Comparison of ENCODE assay signal across 11 cellular contexts in the genomic region with DNA sequence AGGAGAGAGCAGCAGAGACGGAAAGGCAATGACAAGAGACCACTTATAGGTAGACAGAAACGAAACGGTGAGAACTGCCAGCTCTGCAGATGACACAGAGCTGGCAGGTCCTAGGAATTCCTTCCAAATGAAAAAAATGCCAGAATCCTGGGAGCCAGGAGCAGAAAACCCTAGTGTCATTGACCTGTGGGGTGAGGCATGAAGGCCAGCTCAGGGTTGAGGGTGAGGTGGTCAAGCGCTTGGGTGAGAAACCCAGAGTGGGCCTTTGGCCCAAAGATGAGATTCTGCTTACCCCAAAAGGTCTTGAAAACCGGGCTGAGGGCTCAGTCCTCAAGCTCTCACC. TPM values are rescaled to one million over a fixed set of nuclear protein-coding genes. Genes with fewer than 3 reads are reported as not detected.
A peak's percentile ranks its signal among the peaks of the same experiment; 100 is the strongest.
DNase-seq lines count a peak whose midpoint lies in the region; ATAC-seq and TF ChIP-seq lines count a peak whose summit lies in the region.
"Had no signal": no experiment of that assay in that cellular context is flagged by ENCODE, and none has a peak within 500 bp of the region (broad histone marks: within the 10 kb centered on the region; RNA-seq: fewer than 3 reads in every experiment).

No MANE protein-coding gene starts in this region.

- H3K27ac Mint-ChIP-seq in activated B cell treated with CpG ODN at 0.5 μM for 24 hours (peak overlapping the region; percentile 16), endodermal cell (no peak overlapping the region)
- peak overlapping the region in 2 of 10 donors; percentile 38 to 83 for H3K27ac Mint-ChIP-seq in naive thymus-derived CD8-positive, alpha-beta T cell

- H3K27me3 Mint-ChIP-seq in activated B cell treated with CpG ODN at 0.5 μM for 24 hours: no peaks in the 10 kb centered on the region
- peaks cover 2 to 50% (median 29%) of the 10 kb centered on the region in 5 donors for H3K27me3 Mint-ChIP-seq in naive thymus-derived CD8-positive, alpha-beta T cell
- H3K27me3 Mint-ChIP-seq in endodermal cell (ENCODE audit: insufficient read depth): peaks cover 28% of the 10 kb centered on the region

- no peak for TF ChIP-seq CTCF in activated B cell treated with CpG ODN at 0.5 μM for 24 hours (IDR thresholded peaks at IDR 0.05)
- TF ChIP-seq CTCF in right atrium auricular region (IDR thresholded peaks at IDR 0.05): no peak
- no peak for TF ChIP-seq CTCF in endodermal cell (conservative IDR thresholded peaks at IDR 0.05)

- 76 to 80% methylated on average over 5 of the region's 5 CpGs for WGBS in endodermal cell (ENCODE audit: insufficient coverage in 1 of 2, insufficient read length in 1 of 2), 2 experiments

- CTCF ChIA-PET in activated B cell treated with CpG ODN at 0.5 μM for 24 hours (lab: Charles Lee): interaction anchor here (0.8 to 2.7 kb wide), 3 partner anchors 9 to 118 kb away, joined by 3 to 16 read pairs (median 3); a partner anchor contains a TSS

- H3K9ac ChIP-seq in skeletal muscle tissue (ENCODE audit: low read depth in 1 of 3, low read length in 3 of 3): no peak overlapping the region
- no peak overlapping the region for H3K9ac ChIP-seq in endodermal cell (ENCODE audit: extremely low read depth, low read length, poor library complexity, severe bottlenecking)

- H3K9me3 ChIP-seq in right atrium auricular region (no peaks in the 10 kb centered on the region), skeletal muscle tissue (ENCODE audit: control insufficient read depth in 3 of 3, low read length in 3 of 3) (no peaks in the 10 kb centered on the region), endodermal cell (ENCODE audit: control insufficient read depth, low read length) (no peaks in the 10 kb centered on the region)

- H3K4me1 Mint-ChIP-seq in activated B cell treated with CpG ODN at 0.5 μM for 24 hours (peaks cover 50% of the 10 kb centered on the region), endodermal cell (peaks cover 29% of the 10 kb centered on the region)
- peaks cover 7 to 32% (median 10%) of the 10 kb centered on the region in 4 donors for H3K4me1 Mint-ChIP-seq in naive thymus-derived CD8-positive, alpha-beta T cell

- intact Hi-C loops in activated B cell treated with CpG ODN at 0.5 μM for 24 hours (cut with micrococcal nuclease): loop anchor here (1.0 to 2.0 kb wide), 2 partner anchors 25 to 73 kb away; no protein-coding TSS in a partner anchor

- H3K27ac ChIP-seq in right atrium auricular region (peak overlapping the region; percentile 75 to 85), skeletal muscle tissue (ENCODE audit: low read depth, low read length) (peak overlapping the region; percentile 76), endodermal cell (ENCODE audit: low read depth, low read length) (no peak overlapping the region)

- H3K4me3 ChIP-seq in right atrium auricular region (no peak overlapping the region), skeletal muscle tissue (ENCODE audit: low read length in 3 of 3) (no peak overlapping the region), endodermal cell (ENCODE audit: low read length) (no peak overlapping the region)

- POLR2A ChIA-PET in activated B cell treated with CpG ODN at 0.5 μM for 24 hours (lab: Charles Lee): interaction anchor here (1.2 to 24.5 kb wide), 2 partner anchors 8 to 24 kb away, joined by 4 to 449 read pairs; no protein-coding TSS in a partner anchor
- POLR2A ChIA-PET in naive thymus-derived CD8-positive, alpha-beta T cell (lab: Charles Lee): no interaction called here

- peak; percentile 21 for ATAC-seq in activated B cell treated with CpG ODN at 0.5 μM for 24 hours (ENCODE audit: low read depth)
- no peak for ATAC-seq in naive thymus-derived CD8-positive, alpha-beta T cell

- H3K27me3 ChIP-seq in right atrium auricular region: no peaks in the 10 kb centered on the region
- H3K27me3 ChIP-seq in skeletal muscle tissue (ENCODE audit: control insufficient read depth in 3 of 3, insufficient read depth in 3 of 3, low read length in 3 of 3): no peaks in the 10 kb centered on the region
- peaks cover 24% of the 10 kb centered on the region for H3K27me3 ChIP-seq in endodermal cell (ENCODE audit: control insufficient read depth, insufficient read depth, low read length, poor library complexity, severe bottlenecking)

- H3K9me3 Mint-ChIP-seq in activated B cell treated with CpG ODN at 0.5 μM for 24 hours: no peaks in the 10 kb centered on the region
- no peaks in the 10 kb centered on the region for H3K9me3 Mint-ChIP-seq in naive thymus-derived CD8-positive, alpha-beta T cell
- H3K9me3 Mint-ChIP-seq in endodermal cell: no peaks in the 10 kb centered on the region

- H3K36me3 Mint-ChIP-seq in activated B cell treated with CpG ODN at 0.5 μM for 24 hours (ENCODE audit: low read depth) (peaks cover 47% of the 10 kb centered on the region), endodermal cell (ENCODE audit: low read depth) (peaks cover 60% of the 10 kb centered on the region)
- H3K36me3 Mint-ChIP-seq in naive thymus-derived CD8-positive, alpha-beta T cell: peaks cover 12 to 95% (median 80%) of the 10 kb centered on the region in 3 donors

- H3K36me3 ChIP-seq in right atrium auricular region: peaks cover 31% of the 10 kb centered on the region
- peaks cover 27 to 60% (median 37%) of the 10 kb centered on the region in 3 donors for H3K36me3 ChIP-seq in skeletal muscle tissue (ENCODE audit: control insufficient read depth in 3 of 3, insufficient read depth in 3 of 3, low read length in 3 of 3)
- peaks cover 86% of the 10 kb centered on the region for H3K36me3 ChIP-seq in endodermal cell (ENCODE audit: control insufficient read depth, insufficient read depth, low read length)

- H3K4me3 Mint-ChIP-seq in activated B cell treated with CpG ODN at 0.5 μM for 24 hours: peak overlapping the region; percentile 67
- H3K4me3 Mint-ChIP-seq in naive thymus-derived CD8-positive, alpha-beta T cell: no peak overlapping the region
- H3K4me3 Mint-ChIP-seq in endodermal cell: no peak overlapping the region

- DNase-seq in EH (ENCODE audit: low read depth) (peak; percentile 56), activated B cell treated with CpG ODN at 0.5 μM for 24 hours (no peak), right atrium auricular region (ENCODE audit: low spot score) (no peak), foreskin melanocyte (no peak), GM03348 (ENCODE audit: low spot score) (no peak), endodermal cell (no peak)
- DNase-seq in naive thymus-derived CD8-positive, alpha-beta T cell: no peak
- DNase-seq: cerebellar nuclear complex; stimulated activated CD4-positive, alpha-beta T cell treated with anti-CD3 and anti-CD28 coated beads, Interleukin-15, amount 100 ng/mL, for 24 hours; stimulated activated naive CD4-positive, alpha-beta T cell had no signal

- peaks cover 0 to 100% of the 10 kb centered on the region in 2 donors for H3K4me1 ChIP-seq in right atrium auricular region
- H3K4me1 ChIP-seq in skeletal muscle tissue (ENCODE audit: control insufficient read depth in 3 of 3, insufficient read depth in 3 of 3, low read length in 3 of 3): peaks cover 82 to 90% (median 85%) of the 10 kb centered on the region in 3 donors
- peaks cover 10% of the 10 kb centered on the region for H3K4me1 ChIP-seq in endodermal cell (ENCODE audit: control insufficient read depth, insufficient read depth, low read length)

RNA-seq across cellular contexts. Expression of a gene that starts 9.2 kb away (rescaled TPM):
- total RNA-seq in activated B cell treated with CpG ODN at 0.5 μM for 24 hours: 8.3 and 9.3 TPM in 2 replicates
- total RNA-seq in right atrium auricular region: 10 to 100 TPM; 15.5 to 18.0 TPM
- total RNA-seq in skeletal muscle tissue: 23.5 TPM
- total RNA-seq in naive thymus-derived CD8-positive, alpha-beta T cell: 1 to 10 TPM; 1.5 to 1.6 TPM
- polyA plus RNA-seq in naive thymus-derived CD8-positive, alpha-beta T cell: under 1 TPM in 2 of 3 donors, not detected in 1; 0.08 to 0.10 TPM
- total RNA-seq in endodermal cell: under 1 TPM; 0.13 to 0.57 TPM
- 0.64 TPM for polyA plus RNA-seq in endodermal cell (2013, experiment 1 of 2)
- 0.21 TPM for polyA plus RNA-seq in endodermal cell (2013, experiment 2 of 2)

RNA-seq across cellular contexts. Expression of a gene that starts 22.3 kb away (rescaled TPM):
- total RNA-seq in activated B cell treated with CpG ODN at 0.5 μM for 24 hours: 29.4 and 31.2 TPM in 2 replicates
- 10 to 100 TPM; 29.6 to 31.7 TPM for total RNA-seq in right atrium auricular region
- total RNA-seq in skeletal muscle tissue: 24.0 TPM
- 10 to 100 TPM; 30.8 to 32.6 TPM for total RNA-seq in naive thymus-derived CD8-positive, alpha-beta T cell
- 10 to 100 TPM; 43.9 to 49.1 (median 45.8) TPM for polyA plus RNA-seq in naive thymus-derived CD8-positive, alpha-beta T cell
- 10 to 100 TPM; 19.8 to 27.5 TPM for total RNA-seq in endodermal cell
- 24.3 TPM for polyA plus RNA-seq in endodermal cell (2013, experiment 1 of 2)
- polyA plus RNA-seq in endodermal cell (2013, experiment 2 of 2): 24.8 TPM

RNA-seq across cellular contexts. Expression of a gene that starts 34.2 kb away (rescaled TPM):
- 49.3 and 63.4 TPM in 2 replicates for total RNA-seq in activated B cell treated with CpG ODN at 0.5 μM for 24 hours
- 10 to 100 TPM; 17.2 to 21.6 TPM for total RNA-seq in right atrium auricular region
- total RNA-seq in skeletal muscle tissue: 14.1 TPM
- 100 to 1,000 TPM; 124 TPM for total RNA-seq in naive thymus-derived CD8-positive, alpha-beta T cell
- 10 to 100 TPM; 26.6 to 47.0 (median 35.5) TPM for polyA plus RNA-seq in naive thymus-derived CD8-positive, alpha-beta T cell
- total RNA-seq in endodermal cell: 10 to 100 TPM; 31.1 to 48.3 TPM
- polyA plus RNA-seq in endodermal cell (2013, experiment 1 of 2): 34.4 TPM
- 26.5 TPM for polyA plus RNA-seq in endodermal cell (2013, experiment 2 of 2)

RNA-seq across cellular contexts. Expression of a gene that starts 39.0 kb away (rescaled TPM):
- total RNA-seq in activated B cell treated with CpG ODN at 0.5 μM for 24 hours (not detected in 2 replicates), right atrium auricular region (1 to 10 TPM; 1.8 to 5.0 TPM), skeletal muscle tissue (1.0 TPM), endodermal cell (10 to 100 TPM; 18.2 to 19.6 TPM)
- total RNA-seq in naive thymus-derived CD8-positive, alpha-beta T cell: under 1 TPM; 0.41 to 0.57 TPM
- polyA plus RNA-seq in naive thymus-derived CD8-positive, alpha-beta T cell: under 1 TPM; 0.25 to 0.44 (median 0.35) TPM
- 5.4 TPM for polyA plus RNA-seq in endodermal cell (2013, experiment 1 of 2)
- 7.7 TPM for polyA plus RNA-seq in endodermal cell (2013, experiment 2 of 2)
